10 cellular contexts compared by ENCODE assay signal in genomic region chr11:40133526-40133925, GRCh38.
"Had no signal": no experiment of that assay in that cellular context is flagged by ENCODE, and none has a peak within 500 bp of the region (broad histone marks: within the 10 kb centered on the region; RNA-seq: fewer than 3 reads in every experiment).

No MANE protein-coding gene starts in this region.

- H3K27ac Mint-ChIP-seq: GM23338, H9, HFFc6 had no signal

- H3K9me3 Mint-ChIP-seq: GM23338, H9 had no signal

- FAIRE-seq: H1, H54 had no signal

- H3K4me2 ChIP-seq: GM23338 had no signal

- DNase-seq: GM23248, GOT3, H7, H9, HCEC 1CT, HFFc6 had no signal

- H3K4me3 ChIP-seq: GM23248, GM23338 had no signal

- H3K4me3 Mint-ChIP-seq: GM23338, H9, HFFc6 had no signal

- ATAC-seq: GM23338, HCT116 had no signal

- H3K9ac ChIP-seq: GM23248 had no signal

- H2AFZ ChIP-seq: GM23248, GM23338 had no signal

- H3K27ac ChIP-seq: GM23248 had no signal
